8 cellular contexts compared by ENCODE assay signal in genomic region chr11:73876424-73877300, GRCh38. TPM values are rescaled to one million over a fixed set of nuclear protein-coding genes. Genes with fewer than 3 reads are reported as not detected.
DNase-seq lines count a peak whose midpoint lies in the region; ATAC-seq and TF ChIP-seq lines count a peak whose summit lies in the region.

Gene COA4, minus strand, starts transcription at chr11:73876846. Its CDS starts 3,468 bp downstream, at chr11:73873378.
A gene with protein sequence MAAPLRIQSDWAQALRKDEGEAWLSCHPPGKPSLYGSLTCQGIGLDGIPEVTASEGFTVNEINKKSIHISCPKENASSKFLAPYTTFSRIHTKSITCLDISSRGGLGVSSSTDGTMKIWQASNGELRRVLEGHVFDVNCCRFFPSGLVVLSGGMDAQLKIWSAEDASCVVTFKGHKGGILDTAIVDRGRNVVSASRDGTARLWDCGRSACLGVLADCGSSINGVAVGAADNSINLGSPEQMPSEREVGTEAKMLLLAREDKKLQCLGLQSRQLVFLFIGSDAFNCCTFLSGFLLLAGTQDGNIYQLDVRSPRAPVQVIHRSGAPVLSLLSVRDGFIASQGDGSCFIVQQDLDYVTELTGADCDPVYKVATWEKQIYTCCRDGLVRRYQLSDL (plus strand): TSS chr11:73876999. CDS start chr11:73877022, 23 bp downstream.

- H3K36me3 ChIP-seq in adipocyte (ENCODE audit: control insufficient read depth, insufficient read depth, low read length, severe bottlenecking) (peaks cover 30% of the 10 kb centered on the region), cardiac muscle cell (peaks cover 13% of the 10 kb centered on the region), trophoblast cell (ENCODE audit: control insufficient read depth in 1 of 2, insufficient read depth in 2 of 2, low read length in 2 of 2) (peaks cover 12% of the 10 kb centered on the region in 2 experiments), transverse colon (peaks cover 0 to 14% (median 4%) of the 10 kb centered on the region in 4 donors)

- peak within 1 kb of the TSS; percentile 59 for H2BK120ac ChIP-seq in trophoblast cell (ENCODE audit: insufficient read depth, low read length, poor library complexity)

- H3K9me3 ChIP-seq in adipocyte (ENCODE audit: control insufficient read depth, low read length) (no peaks in the 10 kb centered on the region), cardiac muscle cell (ENCODE audit: low read depth) (no peaks in the 10 kb centered on the region), trophoblast cell (ENCODE audit: insufficient read depth, low read depth, low read length) (peaks cover 2% of the 10 kb centered on the region), transverse colon (no peaks in the 10 kb centered on the region)

- DNase-seq in NCI-H1436 (lab: John Stamatoyannopoulos, UW): peak; percentile 98
- DNase-seq in T follicular helper cell (ENCODE audit: low read depth): peak; percentile 91
- DNase-seq in adipocyte (ENCODE audit: low read depth): peak; percentile 98
- DNase-seq in cardiac muscle cell (ENCODE audit: low read depth in 1 of 2, low spot score in 1 of 2): peak; percentile 97
- DNase-seq in trophoblast cell: peak; percentile 98 to 99
- peak; percentile 96 for DNase-seq in transverse colon

- H2AK5ac ChIP-seq in trophoblast cell (ENCODE audit: low read length): no peak within 1 kb of the TSS

- peak within 1 kb of the TSS; percentile 72 for H4K91ac ChIP-seq in trophoblast cell (ENCODE audit: low read depth, low read length)

- peak within 1 kb of the TSS; percentile 77 for H3K18ac ChIP-seq in trophoblast cell (ENCODE audit: low read length)

- peak within 1 kb of the TSS; percentile 41 for H3K4ac ChIP-seq in trophoblast cell (ENCODE audit: low read depth, low read length)

- peaks cover 7% of the 10 kb centered on the region for H3K79me2 ChIP-seq in trophoblast cell (ENCODE audit: control insufficient read depth, insufficient read depth, low read length, poor library complexity)

- H3K9ac ChIP-seq in adipocyte (ENCODE audit: low read length) (peak within 1 kb of the TSS; percentile 92), trophoblast cell (ENCODE audit: low read length) (peak within 1 kb of the TSS; percentile 87)

- peak within 1 kb of the TSS; percentile 89 for H4K8ac ChIP-seq in trophoblast cell (ENCODE audit: low read depth, low read length)

- H2AFZ ChIP-seq in trophoblast cell (ENCODE audit: insufficient read depth, low read length, poor library complexity): peak within 1 kb of the TSS; percentile 74

- in situ Hi-C loops in transverse colon (cut with MboI; ENCODE audit: low pct_ligation_motif_present in 1 of 4, low pct_unique_long_range_greater_than_20kb in 1 of 4, low sequenced_read_pairs in 3 of 4): no loop called here

- WGBS in trophoblast cell (ENCODE audit: extremely low coverage, insufficient coverage, insufficient read length): no CpG with 5 or more reads among the region's 57 CpGs
- 0% methylated on average over 39 of the region's 57 CpGs; no CpG with 5 or more reads in 1 of the 2 donors for WGBS in transverse colon (ENCODE audit: low coverage in 1 of 2), 2 donors

- no peaks in the 10 kb centered on the region for H3K27me3 ChIP-seq in adipocyte (replicated peaks; ENCODE audit: control insufficient read depth, insufficient read depth, low read length)
- H3K27me3 ChIP-seq in cardiac muscle cell: no peaks in the 10 kb centered on the region
- H3K27me3 ChIP-seq in trophoblast cell (ENCODE audit: insufficient read depth, low read length): no peaks in the 10 kb centered on the region
- no peaks in the 10 kb centered on the region for H3K27me3 ChIP-seq in transverse colon

- H3K27ac ChIP-seq in cardiac muscle cell: peak within 1 kb of the TSS; percentile 94
- H3K27ac ChIP-seq in trophoblast cell (ENCODE audit: low read depth, low read length): peak within 1 kb of the TSS; percentile 84
- peak within 1 kb of the TSS; percentile 84 to 94 (median 88) for H3K27ac ChIP-seq in transverse colon

- peak; percentile 73 for TF ChIP-seq POLR2A in transverse colon (IDR thresholded peaks at IDR 0.05)

- no peak within 1 kb of the TSS for H2BK12ac ChIP-seq in trophoblast cell (ENCODE audit: low read length)

- peak within 1 kb of the TSS; percentile 47 for H2BK5ac ChIP-seq in trophoblast cell (ENCODE audit: low read depth, low read length, poor library complexity)

- TF ChIP-seq CTCF in GM12875 (IDR thresholded peaks at IDR 0.05; ENCODE audit: borderline replicate concordance, insufficient read depth, low read depth, low read length) (no peak), cardiac muscle cell (IDR thresholded peaks at IDR 0.05; ENCODE audit: low read depth, low read length) (no peak), transverse colon (IDR thresholded peaks at IDR 0.05) (peak in 2 of 5 experiments; percentile 0 to 24)

- TF ChIP-seq EP300 in transverse colon (IDR thresholded peaks at IDR 0.05; ENCODE audit: low read depth): no peak

- intact Hi-C loops in transverse colon (cut with DNase I; ENCODE audit: low total_unique reads): no loop called here

- peak within 1 kb of the TSS; percentile 84 for H3K4me2 ChIP-seq in trophoblast cell (ENCODE audit: low read length)

- peak; percentile 98 for ATAC-seq in HG02798 (IDR thresholded peaks at IDR 0.05; ENCODE audit: poor library complexity, unreplicated experiment)

- peaks cover 10% of the 10 kb centered on the region for H3K79me1 ChIP-seq in trophoblast cell (ENCODE audit: low read length)

- no peak within 1 kb of the TSS for H3K23ac ChIP-seq in trophoblast cell (ENCODE audit: low read length)

- peak within 1 kb of the TSS; percentile 64 for H3K14ac ChIP-seq in trophoblast cell (ENCODE audit: low read length)

- H4K12ac ChIP-seq in trophoblast cell (ENCODE audit: low read depth, low read length): peak within 1 kb of the TSS; percentile 38

- peak within 1 kb of the TSS; percentile 67 for H3K4me3 ChIP-seq in GM12875 (ENCODE audit: low read depth, low read length)
- H3K4me3 ChIP-seq in adipocyte (ENCODE audit: low read length): peak within 1 kb of the TSS; percentile 91
- peak within 1 kb of the TSS; percentile 48 for H3K4me3 ChIP-seq in cardiac muscle cell
- peak within 1 kb of the TSS; percentile 86 for H3K4me3 ChIP-seq in trophoblast cell (ENCODE audit: low read depth, low read length)
- H3K4me3 ChIP-seq in transverse colon: peak within 1 kb of the TSS; percentile 67 to 86 (median 78)

- H3K4me1 ChIP-seq in adipocyte (ENCODE audit: control insufficient read depth, insufficient read depth, low read length) (peaks cover 17% of the 10 kb centered on the region), cardiac muscle cell (ENCODE audit: low read depth) (peaks cover 5% of the 10 kb centered on the region), trophoblast cell (ENCODE audit: control insufficient read depth in 1 of 2, insufficient read depth in 2 of 2, low read length in 2 of 2) (peaks cover 2 to 6% of the 10 kb centered on the region in 2 experiments), transverse colon (peaks cover 13 to 28% (median 18%) of the 10 kb centered on the region in 4 donors)

RNA-seq across cellular contexts. Expression of gene COA4, which starts in this region (rescaled TPM):
- 113 and 147 TPM in 2 replicates for total RNA-seq in cardiac muscle cell
- polyA plus RNA-seq in cardiac muscle cell: 106 and 114 TPM in 2 replicates
- 95.9 TPM in 2 replicates for polyA plus RNA-seq in trophoblast cell (2013)
- total RNA-seq in transverse colon: 10 to 100 TPM; 26.3 to 92.8 (median 74.4) TPM

RNA-seq across cellular contexts. Expression of the second gene that starts in this region (rescaled TPM):
- total RNA-seq in cardiac muscle cell (40.8 and 63.9 TPM in 2 replicates), transverse colon (10 to 100 TPM in 2 of 4 donors, 1 to 10 TPM in 1, under 1 TPM in 1; 0.37 to 10.5 (median 6.4) TPM)
- 97.2 and 99.3 TPM in 2 replicates for polyA plus RNA-seq in cardiac muscle cell
- polyA plus RNA-seq in trophoblast cell (2013): 16.8 and 18.9 TPM in 2 replicates

Comparison
In these comparisons a context has a peak if more than half of its experiments do, and no peak if none do; other contexts are left out.
1. Peak in every context shown above with its lines: DNase-seq, ATAC-seq, H3K4me3 ChIP-seq and H3K27ac ChIP-seq.